ENCODE assay signal across 25 cellular contexts in the genomic region with DNA sequence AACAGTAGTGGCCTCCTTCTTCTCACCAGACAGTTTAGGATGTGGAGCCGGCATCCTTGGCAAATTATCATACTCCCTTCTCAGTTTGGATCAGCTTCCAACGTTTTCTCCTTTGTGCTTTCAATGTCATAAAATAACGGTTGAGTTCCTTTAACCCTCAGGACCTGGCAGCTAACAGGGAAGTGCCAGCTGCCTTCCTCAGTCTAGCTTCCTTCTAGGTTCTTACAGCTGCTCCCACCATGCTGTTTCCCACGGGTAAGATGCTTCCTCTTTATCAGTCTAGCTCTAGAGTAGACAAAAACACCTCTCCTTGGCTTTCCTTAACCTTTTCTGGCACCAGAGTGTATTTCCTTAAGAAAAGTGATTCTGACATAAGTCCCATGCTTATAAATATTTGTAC. TPM values are rescaled to one million over a fixed set of nuclear protein-coding genes. Genes with fewer than 3 reads are reported as not detected.
DNase-seq lines count a peak whose midpoint lies in the region; ATAC-seq and TF ChIP-seq lines count a peak whose summit lies in the region.
"Had no signal": no experiment of that assay in that cellular context is flagged by ENCODE, and none has a peak within 500 bp of the region (broad histone marks: within the 10 kb centered on the region; RNA-seq: fewer than 3 reads in every experiment).

No MANE protein-coding gene starts in this region.

- ATAC-seq in GM19351 (IDR thresholded peaks at IDR 0.05; ENCODE audit: unreplicated experiment) = no peak

- peak; percentile 74 to 89 for DNase-seq in HL-60 (ENCODE audit: low read depth in 1 of 2, low spot score in 1 of 2)
- DNase-seq in NOMO-1 treated with DMSO at 0.1 percent for 48 hours (lab: John Stamatoyannopoulos, UW; ENCODE audit: unreplicated experiment) = peak; percentile 62
- DNase-seq in esophagus muscularis mucosa (ENCODE audit: extremely low spot score) = no peak
- peak; percentile 2 for DNase-seq in pons (ENCODE audit: low spot score)
- no peak for DNase-seq in NCI-H446 (lab: John Stamatoyannopoulos, UW)
- no peak for DNase-seq in DMS153 (lab: John Stamatoyannopoulos, UW)
- DNase-seq: activated CD4-positive, CD25-positive, alpha-beta regulatory T cell; activated naive CD4-positive, alpha-beta T cell treated with anti-CD3 and anti-CD28 coated beads, Interleukin-2, amount 10 ng/mL, durations not matched to agents 7 days and 5 days; activated T-cell treated with anti-CD3 and anti-CD28 coated beads, Interleukin-2, amount 50 U/mL, for 48 hours; anterior cingulate cortex; central memory CD4-positive, alpha-beta T cell; DND-41; kidney; mesendoderm; NCI-H1417 treated with DMSO at 0.1 percent for 48 hours; NCI-H526; nephron progenitor cell; PC-9; SJCRH30; stimulated activated CD4-positive, alpha-beta T cell treated with anti-CD3 and anti-CD28 coated beads, Interleukin-2, amount 100 ng/mL, for 48 hours; stimulated activated naive CD4-positive, alpha-beta T cell treated with Interleukin-2 at 50 U/mL for 16 hours; T-helper 2 cell had no signal

- no peaks in the 10 kb centered on the region for H3K9me3 ChIP-seq in esophagus muscularis mucosa
- H3K9me3 ChIP-seq: SJCRH30, tibial nerve had no signal

- peaks cover 22 to 77% (median 52%) of the 10 kb centered on the region in 4 donors for H3K36me3 ChIP-seq in esophagus muscularis mucosa

- TF ChIP-seq CTCF in HL-60 (IDR thresholded peaks at IDR 0.05; ENCODE audit: insufficient read depth, low read length) (no peak), esophagus muscularis mucosa (IDR thresholded peaks at IDR 0.05) (no peak)

- 22% methylated on average over 4 of the region's 4 CpGs for WGBS in esophagus muscularis mucosa

- no peak for TF ChIP-seq POLR2A in esophagus muscularis mucosa (IDR thresholded peaks at IDR 0.05; ENCODE audit: low read depth)

- H3K4me1 ChIP-seq in esophagus muscularis mucosa = peaks cover 0 to 32% (median 31%) of the 10 kb centered on the region in 4 donors
- H3K4me1 ChIP-seq: SJCRH30, tibial nerve had no signal

- intact Hi-C loops in esophagus muscularis mucosa (cut with DNase I) = no loop called here

- H3K27me3 ChIP-seq in HL-60 (ENCODE audit: insufficient read depth, poor library complexity, severe bottlenecking) (no peaks in the 10 kb centered on the region), esophagus muscularis mucosa (no peaks in the 10 kb centered on the region)
- H3K27me3 ChIP-seq: SJCRH30, tibial nerve had no signal

- no peak for TF ChIP-seq EP300 in esophagus muscularis mucosa (IDR thresholded peaks at IDR 0.05)

- no peak overlapping the region for H3K4me3 ChIP-seq in HL-60 (replicated peaks; ENCODE audit: insufficient read depth, low read length)
- H3K4me3 ChIP-seq in esophagus muscularis mucosa = no peak overlapping the region
- H3K4me3 ChIP-seq: PC-9, SJCRH30, smooth muscle cell, tibial nerve had no signal

- H3K27ac ChIP-seq in HL-60 (replicated peaks) (peak overlapping the region; percentile 73), esophagus muscularis mucosa (replicated peaks in 1 of 4) (peak overlapping the region; percentile 65 to 77 (median 71))
- H3K27ac ChIP-seq: PC-9, SJCRH30 had no signal

RNA-seq across cellular contexts. Expression of a gene that starts 33.2 kb away (rescaled TPM):
- 100 to 1,000 TPM in 1 of 4 donors, 10 to 100 TPM in 3; 84.8 to 102 (median 92.8) TPM for total RNA-seq in esophagus muscularis mucosa

Comparison
In these comparisons a context has a peak if more than half of its experiments do, and no peak if none do; other contexts are left out.
1. DNase-seq: peak in HL-60 (2 of 2), NOMO-1 treated with DMSO at 0.1 percent for 48 hours (single experiment) and pons (single experiment); none in esophagus muscularis mucosa (single experiment), NCI-H446 (0 of 2) and DMS153 (single experiment).